In the genomic region with DNA sequence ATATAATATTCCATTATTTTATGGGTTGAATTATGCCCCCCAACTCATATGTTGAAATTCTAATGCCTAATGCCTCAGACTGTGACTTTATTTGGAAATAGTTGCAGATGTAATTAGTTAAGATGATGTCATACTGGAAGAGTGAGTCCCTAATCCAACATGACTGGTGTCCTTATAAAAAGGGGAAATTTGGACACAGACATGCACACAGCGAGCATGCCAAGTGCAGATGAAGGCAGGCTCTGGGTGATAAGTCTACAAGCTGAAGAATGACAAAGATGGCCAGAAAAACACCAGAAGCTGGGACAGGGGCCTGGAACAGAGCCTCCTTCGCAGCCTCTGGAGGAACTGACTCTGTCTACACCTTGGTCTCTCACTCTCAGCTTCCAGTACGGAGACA, we compare ENCODE assay signal across 28 cellular contexts. TPM values are rescaled to one million over a fixed set of nuclear protein-coding genes. Genes with fewer than 3 reads are reported as not detected.
"Had no signal": no experiment of that assay in that cellular context is flagged by ENCODE, and none has a peak within 500 bp of the region (broad histone marks: within the 10 kb centered on the region; RNA-seq: fewer than 3 reads in every experiment).

No MANE protein-coding gene starts in this region.

- H3K27ac Mint-ChIP-seq: activated B cell treated with CpG ODN at 0.5 μM for 24 hours; activated CD4-positive, alpha-beta T cell treated with anti-CD3 and anti-CD28 coated beads, Interleukin-2, amount 10 ng/mL, durations not matched to agents 24 days and 14 days; activated naive CD4-positive, alpha-beta T cell treated with anti-CD3 and anti-CD28 coated beads for 36 hours; activated naive CD8-positive, alpha-beta T cell; activated T-helper 17 cell treated with anti-CD3 and anti-CD28 coated beads, Interleukin-2, amount 50 U/mL, for 72 hours had no signal

- H3K27ac ChIP-seq: breast epithelium, SJSA1 had no signal

- H3K4me1 Mint-ChIP-seq: activated B cell treated with CpG ODN at 0.5 μM for 24 hours; activated CD4-positive, alpha-beta T cell treated with anti-CD3 and anti-CD28 coated beads, Interleukin-2, amount 10 ng/mL, durations not matched to agents 24 days and 14 days; activated T-helper 17 cell treated with anti-CD3 and anti-CD28 coated beads, Interleukin-2, amount 50 U/mL, for 72 hours had no signal

- ATAC-seq: activated T-helper 17 cell treated with anti-CD3 and anti-CD28 coated beads, Interleukin-2, amount 50 U/mL, for 72 hours; Panc1; SK-N-SH treated with all-trans-retinoic acid at 6 μM for 48 hours had no signal

- H3K4me3 Mint-ChIP-seq: activated B cell treated with CpG ODN at 0.5 μM for 24 hours; activated CD4-positive, alpha-beta T cell treated with anti-CD3 and anti-CD28 coated beads, Interleukin-2, amount 10 ng/mL, durations not matched to agents 24 days and 14 days; activated naive CD4-positive, alpha-beta T cell treated with anti-CD3 and anti-CD28 coated beads for 36 hours; activated naive CD8-positive, alpha-beta T cell; activated T-helper 17 cell treated with anti-CD3 and anti-CD28 coated beads, Interleukin-2, amount 50 U/mL, for 72 hours had no signal

- H3K4me3 ChIP-seq: breast epithelium, SJSA1 had no signal

- H3K36me3 ChIP-seq: breast epithelium, SJSA1 had no signal

- H3K4me1 ChIP-seq: breast epithelium had no signal

- H3K9me3 Mint-ChIP-seq: activated B cell treated with CpG ODN at 0.5 μM for 24 hours; activated CD4-positive, alpha-beta T cell treated with anti-CD3 and anti-CD28 coated beads, Interleukin-2, amount 10 ng/mL, durations not matched to agents 24 days and 14 days; activated naive CD4-positive, alpha-beta T cell treated with anti-CD3 and anti-CD28 coated beads for 36 hours; activated T-helper 17 cell treated with anti-CD3 and anti-CD28 coated beads, Interleukin-2, amount 50 U/mL, for 72 hours had no signal

- H3K27me3 ChIP-seq: breast epithelium, SJSA1 had no signal

- DNase-seq: activated B cell treated with CpG ODN at 0.5 μM for 24 hours; activated CD4-positive, alpha-beta T cell treated with anti-CD3 and anti-CD28 coated beads for 1 hour; activated CD4-positive, alpha-beta T cell treated with anti-CD3 and anti-CD28 coated beads, Interleukin-2, amount 10 ng/mL, durations not matched to agents 24 days and 14 days; activated CD4-positive, alpha-beta T cell treated with anti-CD3 and anti-CD28 coated beads, Interleukin-2, amount 50 U/mL, for 48 hours; activated gamma-delta T cell; activated naive CD4-positive, alpha-beta T cell treated with anti-CD3 and anti-CD28 coated beads for 36 hours; activated T-cell treated with anti-CD3 and anti-CD28 coated beads for 4 hours; activated T-cell treated with anti-CD3 and anti-CD28 coated beads, Interleukin-2, amount 50 U/mL, for 48 hours; central memory CD4-positive, alpha-beta T cell; IMR-90; KG1; NCI-H1092; NCI-H1417; NCI-H1930; NCI-H2171; NCI-H226; NCI-H526 treated with DMSO at 0.1 percent for 48 hours; NK-92 treated with Interleukin-12 subunit alpha and Interleukin-12 subunit beta, amount 100 ng/mL, for 24 hours; OCI-M1; RPMI8226; SHP77; SW 1271 had no signal

- H3K9me3 ChIP-seq: breast epithelium, SJSA1 had no signal

RNA-seq across cellular contexts. Expression of a gene that starts 10.0 kb away (rescaled TPM):
- total RNA-seq: activated B cell treated with CpG ODN at 0.5 μM for 24 hours had no signal
